ENCODE assay signal across 8 cellular contexts in the genomic region with DNA sequence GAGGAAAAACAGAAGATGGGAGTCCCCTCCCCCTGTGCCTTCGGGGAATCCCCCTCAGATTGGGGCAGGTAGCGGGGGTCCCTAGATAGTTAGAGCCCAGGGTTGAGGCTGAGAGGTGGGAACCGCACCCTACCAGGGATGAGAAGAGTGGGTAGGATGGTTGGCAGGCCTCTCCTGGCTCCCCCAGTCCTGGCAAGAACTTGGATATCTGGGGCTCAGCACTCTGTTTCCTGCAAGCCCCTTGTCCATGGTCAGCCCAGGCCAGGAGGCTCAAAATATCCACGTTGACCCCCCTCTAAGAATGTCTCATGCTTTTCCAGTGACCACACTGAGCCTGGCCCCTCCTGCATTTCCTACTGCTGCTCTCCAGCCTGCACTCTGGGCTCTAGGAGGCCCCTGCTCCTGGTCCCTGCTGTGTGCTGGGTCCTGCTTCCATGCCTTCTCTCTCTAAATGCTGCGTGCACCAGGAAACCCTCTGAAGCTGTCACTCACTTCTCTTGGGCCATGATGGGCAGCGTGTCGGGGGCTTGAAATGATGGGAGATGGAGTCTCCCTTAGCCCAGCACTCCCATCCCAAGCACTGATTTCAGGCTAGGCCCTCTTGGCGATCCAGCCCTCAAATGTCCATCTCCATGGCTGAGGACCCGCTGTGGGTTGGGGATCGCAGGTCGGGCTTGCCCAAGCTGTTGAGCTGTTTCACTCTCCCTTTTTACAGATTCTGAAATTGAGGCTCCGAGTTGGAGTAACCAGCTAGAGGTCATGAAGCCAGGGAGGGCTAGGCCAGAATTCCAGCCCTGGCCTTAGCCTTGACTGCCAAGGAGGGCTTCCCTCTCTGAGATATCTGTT. TPM values are rescaled to one million over a fixed set of nuclear protein-coding genes. Genes with fewer than 3 reads are reported as not detected.
DNase-seq lines count a peak whose midpoint lies in the region; ATAC-seq and TF ChIP-seq lines count a peak whose summit lies in the region.

No MANE protein-coding gene starts in this region.

- H3K4me2 ChIP-seq in mesendoderm (ENCODE audit: low read length): no peak overlapping the region

- peaks cover 57% of the 10 kb centered on the region for H3K4me1 Mint-ChIP-seq in activated naive CD4-positive, alpha-beta T cell treated with anti-CD3 and anti-CD28 coated beads, Interleukin-2, amount 10 ng/mL, durations not matched to agents 7 days and 5 days

- DNase-seq in activated naive CD4-positive, alpha-beta T cell treated with anti-CD3 and anti-CD28 coated beads, Interleukin-2, amount 10 ng/mL, durations not matched to agents 7 days and 5 days: no peak
- no peak for DNase-seq in activated naive CD4-positive, alpha-beta T cell (lab: John Stamatoyannopoulos, UW)
- DNase-seq in brain microvascular endothelial cell: peak; percentile 37
- DNase-seq in mesendoderm: peak; percentile 36
- no peak for DNase-seq in upper lobe of left lung
- no peak for DNase-seq in activated CD4-positive, alpha-beta T cell treated with anti-CD3 and anti-CD28 coated beads for 4 hours

- peaks cover 14% of the 10 kb centered on the region for H3K79me2 ChIP-seq in mesendoderm (ENCODE audit: control insufficient read depth, insufficient read depth, low read length)

- ATAC-seq in upper lobe of left lung (ENCODE audit: low FRiP score in 2 of 2) (no peak), GM18517 (IDR thresholded peaks at IDR 0.05; ENCODE audit: unreplicated experiment) (no peak), GM19324 (IDR thresholded peaks at IDR 0.05; ENCODE audit: low FRiP score, unreplicated experiment) (no peak)

- H3K27me3 ChIP-seq in brain microvascular endothelial cell (replicated peaks): no peaks in the 10 kb centered on the region
- H3K27me3 ChIP-seq in mesendoderm (ENCODE audit: insufficient read depth, low read length, poor library complexity): no peaks in the 10 kb centered on the region
- no peaks in the 10 kb centered on the region for H3K27me3 ChIP-seq in upper lobe of left lung

- H2BK15ac ChIP-seq in mesendoderm (replicated peaks; ENCODE audit: low read depth): no peak overlapping the region

- no peak overlapping the region for H2BK120ac ChIP-seq in mesendoderm (ENCODE audit: low read depth, low read length)

- no peaks in the 10 kb centered on the region for H3K27me3 Mint-ChIP-seq in activated naive CD4-positive, alpha-beta T cell treated with anti-CD3 and anti-CD28 coated beads, Interleukin-2, amount 10 ng/mL, durations not matched to agents 7 days and 5 days

- no peak overlapping the region for H2AK5ac ChIP-seq in mesendoderm (ENCODE audit: low read length)

- peak overlapping the region; percentile 87 for H3K27ac Mint-ChIP-seq in activated naive CD4-positive, alpha-beta T cell treated with anti-CD3 and anti-CD28 coated beads, Interleukin-2, amount 10 ng/mL, durations not matched to agents 7 days and 5 days

- no peak overlapping the region for H3K4ac ChIP-seq in mesendoderm (ENCODE audit: low read depth, low read length)

- peak overlapping the region; percentile 97 for H3K4me3 Mint-ChIP-seq in activated naive CD4-positive, alpha-beta T cell treated with anti-CD3 and anti-CD28 coated beads, Interleukin-2, amount 10 ng/mL, durations not matched to agents 7 days and 5 days

- peak overlapping the region; percentile 12 for H3K27ac ChIP-seq in brain microvascular endothelial cell
- H3K27ac ChIP-seq in mesendoderm (ENCODE audit: low read depth, low read length): no peak overlapping the region
- H3K27ac ChIP-seq in upper lobe of left lung: peak overlapping the region; percentile 94 to 96 (median 95)

- H3K36me3 ChIP-seq in brain microvascular endothelial cell (replicated peaks) (peaks cover 8% of the 10 kb centered on the region), mesendoderm (ENCODE audit: control insufficient read depth, insufficient read depth, low read length) (no peaks in the 10 kb centered on the region), upper lobe of left lung (peaks cover 0 to 37% (median 20%) of the 10 kb centered on the region in 4 donors)

- H3K79me1 ChIP-seq in mesendoderm (ENCODE audit: low read length): peaks cover 25% of the 10 kb centered on the region

- H3K9ac ChIP-seq in mesendoderm (ENCODE audit: low read length): peak overlapping the region; percentile 41

- H4K5ac ChIP-seq in mesendoderm (ENCODE audit: low read length): no peak overlapping the region

- H3K18ac ChIP-seq in mesendoderm (ENCODE audit: low read length): no peak overlapping the region

- no CpG with 5 or more reads among the region's 12 CpGs for WGBS in mesendoderm (ENCODE audit: extremely low coverage, insufficient coverage, low lambda C conversion rate)
- WGBS in upper lobe of left lung, 2 donors: 51 to 52% methylated on average over 9 to 12 of the region's 12 CpGs

- TF ChIP-seq POLR2A in upper lobe of left lung (IDR thresholded peaks at IDR 0.05): no peak

- no peaks in the 10 kb centered on the region for H3K9me3 ChIP-seq in upper lobe of left lung

- TF ChIP-seq CTCF in brain microvascular endothelial cell (IDR thresholded peaks at IDR 0.05; ENCODE audit: low read depth, low read length, missing control alignments) (no peak), upper lobe of left lung (IDR thresholded peaks at IDR 0.05) (no peak)

- no peak overlapping the region for H2BK5ac ChIP-seq in mesendoderm (ENCODE audit: low read length)

- in situ Hi-C loops in brain microvascular endothelial cell (cut with HindIII; ENCODE audit: low pct_ligation_motif_present, low sequenced_read_pairs): no loop called here

- CTCF ChIA-PET in activated naive CD4-positive, alpha-beta T cell treated with anti-CD3 and anti-CD28 coated beads, Interleukin-2, amount 10 ng/mL, durations not matched to agents 7 days and 5 days (lab: Charles Lee): interaction anchor here (1.0 to 2.0 kb wide), 7 partner anchors 9 to 71 kb away, joined by 3 to 11 read pairs (median 5); partner anchors contain the start of gene SIPA1

- no peak overlapping the region for H3K23ac ChIP-seq in mesendoderm (ENCODE audit: low read length)

- H4K8ac ChIP-seq in mesendoderm (ENCODE audit: low read depth, low read length): no peak overlapping the region

- H3K4me3 ChIP-seq in brain microvascular endothelial cell (ENCODE audit: low read depth, low read length) (peak overlapping the region; percentile 83), mesendoderm (ENCODE audit: low read length) (no peak overlapping the region), upper lobe of left lung (peak overlapping the region; percentile 13 to 100 (median 96))

- peak overlapping the region; percentile 70 for H3K56ac ChIP-seq in mesendoderm (ENCODE audit: low read length)

- H3K9me3 Mint-ChIP-seq in activated naive CD4-positive, alpha-beta T cell treated with anti-CD3 and anti-CD28 coated beads, Interleukin-2, amount 10 ng/mL, durations not matched to agents 7 days and 5 days: no peaks in the 10 kb centered on the region

- H3K4me1 ChIP-seq in mesendoderm (ENCODE audit: control insufficient read depth, low read depth, low read length): peaks cover 11% of the 10 kb centered on the region
- peaks cover 63 to 75% (median 71%) of the 10 kb centered on the region in 4 donors for H3K4me1 ChIP-seq in upper lobe of left lung

- no peak for TF ChIP-seq EP300 in upper lobe of left lung (IDR thresholded peaks at IDR 0.05)

- H3K36me3 Mint-ChIP-seq in activated naive CD4-positive, alpha-beta T cell treated with anti-CD3 and anti-CD28 coated beads, Interleukin-2, amount 10 ng/mL, durations not matched to agents 7 days and 5 days: peaks cover 41% of the 10 kb centered on the region

RNA-seq across cellular contexts. Expression of gene MAP3K11, which starts 2.0 kb away (rescaled TPM):
- polyA plus RNA-seq in mesendoderm (2013, experiment 1 of 2): 21.4 TPM
- 21.4 TPM for polyA plus RNA-seq in mesendoderm (2013, experiment 2 of 2)
- 100 to 1,000 TPM in 4 of 6 donors, 10 to 100 TPM in 2; 52.1 to 132 (median 107) TPM for total RNA-seq in upper lobe of left lung

RNA-seq across cellular contexts. Expression of gene PCNX3, which starts 3.6 kb away (rescaled TPM):
- polyA plus RNA-seq in mesendoderm (2013, experiment 1 of 2): 16.1 TPM
- polyA plus RNA-seq in mesendoderm (2013, experiment 2 of 2): 16.3 TPM
- total RNA-seq in upper lobe of left lung: 10 to 100 TPM; 26.7 to 63.9 (median 43.9) TPM

RNA-seq across cellular contexts. Expression of gene KCNK7, which starts 16.4 kb away (rescaled TPM):
- not detected for polyA plus RNA-seq in mesendoderm (2013, experiment 1 of 2)
- 0.04 TPM for polyA plus RNA-seq in mesendoderm (2013, experiment 2 of 2)
- 1 to 10 TPM in 4 of 6 donors, under 1 TPM in 1, not detected in 1; 0.59 to 3.7 (median 1.7) TPM for total RNA-seq in upper lobe of left lung

RNA-seq across cellular contexts. Expression of gene SIPA1, which starts 25.9 kb away (rescaled TPM):
- 36.3 TPM for polyA plus RNA-seq in mesendoderm (2013, experiment 1 of 2)
- polyA plus RNA-seq in mesendoderm (2013, experiment 2 of 2): 38.3 TPM
- 100 to 1,000 TPM in 1 of 6 donors, 10 to 100 TPM in 5; 42.7 to 137 (median 74.9) TPM for total RNA-seq in upper lobe of left lung

RNA-seq across cellular contexts. Expression of gene EHBP1L1, which starts 36.1 kb away (rescaled TPM):
- 1.5 TPM for polyA plus RNA-seq in mesendoderm (2013, experiment 1 of 2)
- polyA plus RNA-seq in mesendoderm (2013, experiment 2 of 2): 2.7 TPM
- total RNA-seq in upper lobe of left lung: 100 to 1,000 TPM in 4 of 6 donors, 10 to 100 TPM in 2; 70.4 to 220 (median 133) TPM

Comparison
In these comparisons a context has a peak if more than half of its experiments do, and no peak if none do; other contexts are left out.
1. DNase-seq: peak in brain microvascular endothelial cell (single experiment) and mesendoderm (single experiment); none in activated naive CD4-positive, alpha-beta T cell treated with anti-CD3 and anti-CD28 coated beads, Interleukin-2, amount 10 ng/mL, durations not matched to agents 7 days and 5 days (single experiment), activated naive CD4-positive, alpha-beta T cell (0 of 4), upper lobe of left lung (0 of 2) and activated CD4-positive, alpha-beta T cell treated with anti-CD3 and anti-CD28 coated beads for 4 hours (0 of 2).